ENCODE assay signal across 19 cellular contexts in genomic region chr18:10062292-10062940, GRCh38.
A peak's percentile ranks its signal among the peaks of the same experiment; 100 is the strongest.
DNase-seq lines count a peak whose midpoint lies in the region; ATAC-seq and TF ChIP-seq lines count a peak whose summit lies in the region.
"Had no signal": no experiment of that assay in that cellular context is flagged by ENCODE, and none has a peak within 500 bp of the region (broad histone marks: within the 10 kb centered on the region; RNA-seq: fewer than 3 reads in every experiment).

No MANE protein-coding gene starts in this region.

- peaks cover 4% of the 10 kb centered on the region for H3K27me3 Mint-ChIP-seq in HFFc6 (ENCODE audit: insufficient read depth)
- H3K27me3 Mint-ChIP-seq in chondrocyte (ENCODE audit: low read depth) = no peaks in the 10 kb centered on the region
- no peaks in the 10 kb centered on the region for H3K27me3 Mint-ChIP-seq in mesothelial cell of epicardium (ENCODE audit: low read depth)

- intact Hi-C loops in A673 (cut with micrococcal nuclease; ENCODE audit: unreplicated experiment) = loop anchor here (2.0 kb wide), 3 partner anchors 92 to 458 kb away; no protein-coding TSS in a partner anchor

- peaks cover 7% of the 10 kb centered on the region for H3K9me3 ChIP-seq in A673 (ENCODE audit: low read depth, low read length, poor library complexity, severe bottlenecking)
- H3K9me3 ChIP-seq: ascending aorta, esophagus squamous epithelium, left lung, prostate gland had no signal

- CTCF ChIA-PET in A673 (lab: Charles Lee) = no interaction called here

- H3K36me3 Mint-ChIP-seq in HFFc6 (ENCODE audit: low read depth) (no peaks in the 10 kb centered on the region), chondrocyte (ENCODE audit: low read depth) (no peaks in the 10 kb centered on the region), mesothelial cell of epicardium (no peaks in the 10 kb centered on the region)
- H3K36me3 Mint-ChIP-seq: WTC11 had no signal

- no peak for TF ChIP-seq CTCF in A673 (conservative IDR thresholded peaks at IDR 0.05; ENCODE audit: low read depth, low read length)
- TF ChIP-seq CTCF in HFFc6 (IDR thresholded peaks at IDR 0.05) = no peak
- no peak for TF ChIP-seq CTCF in chondrocyte (IDR thresholded peaks at IDR 0.05)
- no peak for TF ChIP-seq CTCF in mesothelial cell of epicardium (IDR thresholded peaks at IDR 0.05; ENCODE audit: unreplicated experiment)

- H3K4me3 Mint-ChIP-seq in HFFc6 (no peak overlapping the region), chondrocyte (ENCODE audit: unreplicated experiment) (no peak overlapping the region), mesothelial cell of epicardium (no peak overlapping the region)
- H3K4me3 Mint-ChIP-seq: WTC11 had no signal

- H3K4me1 ChIP-seq in A673 (ENCODE audit: insufficient read depth, low read length, poor library complexity, severe bottlenecking) = peaks cover 53% of the 10 kb centered on the region
- H3K4me1 ChIP-seq: prostate gland had no signal

- H3K4me3 ChIP-seq in A673 (ENCODE audit: low read depth, low read length, poor library complexity, severe bottlenecking) = no peak overlapping the region
- H3K4me3 ChIP-seq: ascending aorta, dorsolateral prefrontal cortex, esophagus squamous epithelium, left lung, PC-9, prostate gland had no signal

- POLR2A ChIA-PET in A673 (lab: Charles Lee; ENCODE audit: low non-redundant PET) = interaction anchor here (0.7 kb wide), 1 partner anchor 400 kb away, joined by 28 read pairs; no protein-coding TSS in a partner anchor

- H3K27me3 ChIP-seq in A673 (replicated peaks; ENCODE audit: insufficient read depth, low read depth, low read length, poor library complexity) = no peaks in the 10 kb centered on the region
- H3K27me3 ChIP-seq: ascending aorta, dorsolateral prefrontal cortex, esophagus squamous epithelium, left lung had no signal

- peak; percentile 93 for DNase-seq in A673 (ENCODE audit: low spot score)
- DNase-seq in HFFc6 = peak; percentile 23
- no peak for DNase-seq in chondrocyte (ENCODE audit: low spot score)
- DNase-seq in mesothelial cell of epicardium (ENCODE audit: low spot score in 2 of 2, unreplicated experiment in 2 of 2) = no peak
- DNase-seq in NCI-H446 (lab: John Stamatoyannopoulos, UW) = no peak
- DNase-seq: activated effector memory CD4-positive, alpha-beta T cell treated with anti-CD3 and anti-CD28 coated beads, Interleukin-2, amount 50 U/mL, for 16 hours; dorsolateral prefrontal cortex; esophagus squamous epithelium; Karpas-422; left lung; NCI-H1436 treated with DMSO at 0.1 percent for 48 hours; NCI-H510A treated with DMSO at 0.1 percent for 48 hours; PC-9 had no signal

- no peak overlapping the region; the same call in 1 of the 2 replicates for H3K27ac Mint-ChIP-seq in HFFc6
- peak overlapping the region; percentile 28 for H3K27ac Mint-ChIP-seq in chondrocyte (ENCODE audit: unreplicated experiment)
- peak overlapping the region; percentile 86 for H3K27ac Mint-ChIP-seq in mesothelial cell of epicardium
- H3K27ac Mint-ChIP-seq: WTC11 had no signal

- H3K36me3 ChIP-seq in A673 (ENCODE audit: insufficient read depth, low read length, poor library complexity, severe bottlenecking) = no peaks in the 10 kb centered on the region
- H3K36me3 ChIP-seq: ascending aorta, esophagus squamous epithelium, left lung, prostate gland had no signal

- H3K27ac ChIP-seq in A673 (ENCODE audit: low read depth, low read length, poor library complexity, severe bottlenecking) = peak overlapping the region; percentile 88
- H3K27ac ChIP-seq: ascending aorta, left lung, PC-9, prostate gland had no signal

- no peak for ATAC-seq in HG03175 (IDR thresholded peaks at IDR 0.05; ENCODE audit: unreplicated experiment)
- no peak for ATAC-seq in HG02973 (IDR thresholded peaks at IDR 0.05; ENCODE audit: unreplicated experiment)
- ATAC-seq in HG03039 (IDR thresholded peaks at IDR 0.05; ENCODE audit: unreplicated experiment) = no peak
- ATAC-seq: left lung, WTC11 had no signal

- no peaks in the 10 kb centered on the region for H3K9me3 Mint-ChIP-seq in HFFc6
- no peaks in the 10 kb centered on the region for H3K9me3 Mint-ChIP-seq in chondrocyte (ENCODE audit: low read depth)
- H3K9me3 Mint-ChIP-seq in mesothelial cell of epicardium = peaks cover 4% of the 10 kb centered on the region
- H3K9me3 Mint-ChIP-seq: WTC11 had no signal

- BruUV-seq in A673 (replicated peaks; lab: Mats Ljungman, UMichigan) = TSS peak; percentile 37

- H3K4me1 Mint-ChIP-seq in HFFc6 (ENCODE audit: low read depth) (peaks cover 46% of the 10 kb centered on the region), chondrocyte (ENCODE audit: low read depth) (peaks cover 51% of the 10 kb centered on the region), mesothelial cell of epicardium (peaks cover 68% of the 10 kb centered on the region)

Comparison
In these comparisons a context has a peak if more than half of its experiments do, and no peak if none do; other contexts are left out.
1. DNase-seq: peak in A673 (single experiment) and HFFc6 (single experiment); none in chondrocyte (single experiment), mesothelial cell of epicardium (0 of 2) and NCI-H446 (0 of 2).